Comparison of ENCODE assay signal across 8 cellular contexts in the genomic region with DNA sequence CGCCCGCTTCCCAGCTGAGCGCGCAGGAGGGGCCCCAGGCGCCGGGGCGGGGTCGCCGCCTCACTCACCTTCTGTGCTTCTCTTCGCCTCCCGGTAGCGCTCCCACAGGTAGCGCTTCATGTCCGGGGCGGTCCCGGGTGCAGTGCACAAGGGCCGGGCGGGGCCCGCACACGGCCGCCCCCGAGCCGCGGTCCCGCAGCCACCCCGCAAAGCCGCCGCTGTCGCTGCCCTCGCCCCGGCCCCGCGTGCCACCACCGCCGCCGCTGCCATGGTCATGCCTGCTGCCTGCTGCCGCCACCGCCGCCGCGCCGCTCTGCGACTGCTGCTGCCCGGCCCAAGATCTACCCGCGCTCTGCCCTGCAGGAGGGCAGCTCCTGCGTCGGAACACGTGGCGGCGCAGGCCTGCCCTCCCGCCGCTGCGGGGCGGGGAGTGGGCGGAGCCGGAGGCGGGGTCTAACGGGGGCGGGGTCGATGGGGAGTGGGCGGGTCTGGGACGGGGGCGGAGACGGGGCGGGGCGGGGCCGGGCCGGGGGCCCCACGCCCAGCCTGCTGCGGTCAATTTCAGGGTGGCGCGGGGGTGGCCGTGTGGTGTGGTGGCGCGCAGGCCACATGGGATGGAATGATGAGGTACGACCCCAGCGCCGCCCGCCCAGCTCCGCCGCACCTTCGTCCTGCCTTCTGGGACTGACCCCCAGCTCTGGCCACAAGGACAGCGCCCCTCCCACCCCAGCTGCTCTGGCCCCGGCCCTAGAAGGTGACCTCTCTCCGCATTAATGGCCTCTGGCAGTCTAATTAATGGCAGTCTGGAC. TPM values are rescaled to one million over a fixed set of nuclear protein-coding genes. Genes with fewer than 3 reads are reported as not detected.
DNase-seq lines count a peak whose midpoint lies in the region; ATAC-seq lines count a peak whose summit lies in the region.

A gene (minus strand): TSS at position 354 of the 809 bp plus-strand sequence. CDS start 78 bp downstream, at position 276.

- H3K4me3 Mint-ChIP-seq in CD4-positive, CD25-positive, alpha-beta regulatory T cell = peak within 1 kb of the TSS; percentile 88 to 92 (median 90)
- H3K4me3 Mint-ChIP-seq in effector memory CD8-positive, alpha-beta T cell = peak within 1 kb of the TSS; percentile 88 to 89

- peaks cover 16% of the 10 kb centered on the region for H3K4me1 ChIP-seq in CD4-positive, CD25-positive, alpha-beta regulatory T cell (ENCODE audit: control insufficient read depth, insufficient read depth, low read length, poor library complexity, severe bottlenecking)

- peaks cover 2% of the 10 kb centered on the region for H3K27me3 ChIP-seq in CD4-positive, CD25-positive, alpha-beta regulatory T cell (ENCODE audit: control insufficient read depth, insufficient read depth, low read length)

- no peaks in the 10 kb centered on the region for H3K9me3 ChIP-seq in CD4-positive, CD25-positive, alpha-beta regulatory T cell (ENCODE audit: control insufficient read depth in 2 of 2, low read length in 2 of 2)

- H3K36me3 ChIP-seq in CD4-positive, CD25-positive, alpha-beta regulatory T cell (ENCODE audit: control insufficient read depth, insufficient read depth, low read length) = no peaks in the 10 kb centered on the region

- peaks cover 3% of the 10 kb centered on the region for H3K36me3 Mint-ChIP-seq in CD4-positive, CD25-positive, alpha-beta regulatory T cell
- peaks cover 8% of the 10 kb centered on the region for H3K36me3 Mint-ChIP-seq in effector memory CD8-positive, alpha-beta T cell (ENCODE audit: insufficient read depth)

- peak within 1 kb of the TSS; percentile 14 for H3K27ac ChIP-seq in CD4-positive, CD25-positive, alpha-beta regulatory T cell (ENCODE audit: insufficient read depth, low read length, poor library complexity, severe bottlenecking)

- peaks cover 6% of the 10 kb centered on the region for H3K27me3 Mint-ChIP-seq in CD4-positive, CD25-positive, alpha-beta regulatory T cell
- H3K27me3 Mint-ChIP-seq in effector memory CD8-positive, alpha-beta T cell = no peaks in the 10 kb centered on the region

- peak within 1 kb of the TSS; percentile 32 for H3K4me3 ChIP-seq in CD4-positive, CD25-positive, alpha-beta regulatory T cell (ENCODE audit: low read depth, low read length)

- peaks cover 5 to 24% (median 12%) of the 10 kb centered on the region in 4 donors for H3K4me1 Mint-ChIP-seq in CD4-positive, CD25-positive, alpha-beta regulatory T cell
- H3K4me1 Mint-ChIP-seq in effector memory CD8-positive, alpha-beta T cell (ENCODE audit: low read depth in 2 of 2) = peaks cover 14 to 15% of the 10 kb centered on the region in 2 donors

- ATAC-seq in CD4-positive, CD25-positive, alpha-beta regulatory T cell (ENCODE audit: low read depth in 2 of 2) = peak; percentile 90 to 92
- ATAC-seq in GM19372 (IDR thresholded peaks at IDR 0.05; ENCODE audit: low read depth, unreplicated experiment) = peak; percentile 74
- ATAC-seq in HG03520 (IDR thresholded peaks at IDR 0.05; ENCODE audit: unreplicated experiment) = peak; percentile 70
- ATAC-seq in effector memory CD8-positive, alpha-beta T cell (replicated peaks) = peak; percentile 87

- H3K27ac Mint-ChIP-seq in CD4-positive, CD25-positive, alpha-beta regulatory T cell = peak within 1 kb of the TSS; percentile 72 to 93 (median 73)
- H3K27ac Mint-ChIP-seq in effector memory CD8-positive, alpha-beta T cell = peak within 1 kb of the TSS; percentile 81 to 86

- no peaks in the 10 kb centered on the region for H3K9me3 Mint-ChIP-seq in CD4-positive, CD25-positive, alpha-beta regulatory T cell
- no peaks in the 10 kb centered on the region for H3K9me3 Mint-ChIP-seq in effector memory CD8-positive, alpha-beta T cell

- DNase-seq in CD4-positive, CD25-positive, alpha-beta regulatory T cell = peak; percentile 74 to 85 (median 84)
- DNase-seq in NCI-H82 treated with DMSO at 0.1 percent for 48 hours (lab: John Stamatoyannopoulos, UW; ENCODE audit: unreplicated experiment) (peak; percentile 39), mesenteric fat pad (ENCODE audit: low spot score) (peak; percentile 94)
- DNase-seq in activated CD8-positive, alpha-beta memory T cell treated with anti-CD3 and anti-CD28 coated beads for 4 hours (ENCODE audit: low read depth in 2 of 2) = peak; percentile 64 to 67
- peak; percentile 80 to 83 (median 80) for DNase-seq in effector memory CD8-positive, alpha-beta T cell
- DNase-seq in stimulated activated CD8-positive, alpha-beta memory T cell treated with anti-CD3 and anti-CD28 coated beads, Interleukin-15, amount 100 ng/mL, for 1 hour (ENCODE audit: low read depth) = peak; percentile 69

RNA-seq across cellular contexts. Expression of the gene that starts here (rescaled TPM):
- total RNA-seq in CD4-positive, CD25-positive, alpha-beta regulatory T cell = 4.7 TPM
- polyA plus RNA-seq in CD4-positive, CD25-positive, alpha-beta regulatory T cell = 1 to 10 TPM in 1 of 4 donors, under 1 TPM in 3; 0.08 to 1.1 (median 0.49) TPM
- 7.1 TPM for total RNA-seq in mesenteric fat pad

Comparison
In these comparisons a context has a peak if more than half of its experiments do, and no peak if none do; other contexts are left out.
1. Peak in every context shown above with its lines: DNase-seq, ATAC-seq, H3K4me3 ChIP-seq and H3K27ac ChIP-seq.
2. DNase-seq: peak in every context shown above with its lines; median percentile 94 in mesenteric fat pad; 84 in CD4-positive, CD25-positive, alpha-beta regulatory T cell; 80 in effector memory CD8-positive, alpha-beta T cell; 69 in stimulated activated CD8-positive, alpha-beta memory T cell treated with anti-CD3 and anti-CD28 coated beads, Interleukin-15, amount 100 ng/mL, for 1 hour; 66 in activated CD8-positive, alpha-beta memory T cell treated with anti-CD3 and anti-CD28 coated beads for 4 hours; 39 in NCI-H82 treated with DMSO at 0.1 percent for 48 hours.